Comparison of ENCODE assay signal across 8 cellular contexts in genomic region chr2:30146337-30147195, GRCh38. TPM values are rescaled to one million over a fixed set of nuclear protein-coding genes. Genes with fewer than 3 reads are reported as not detected.
DNase-seq lines count a peak whose midpoint lies in the region; ATAC-seq, FAIRE-seq and TF ChIP-seq lines count a peak whose summit lies in the region.

YPEL5 (plus strand) TSS chr2:30147007; CDS start chr2:30156652, 9,645 bp downstream.

- H3K4me3 ChIP-seq in NT2/D1 (ENCODE audit: insufficient read length, low read depth): peak within 1 kb of the TSS; percentile 66
- H3K4me3 ChIP-seq in H1 (ENCODE audit: extremely low read depth in 1 of 4, insufficient read depth in 2 of 4, low read depth in 3 of 4, low read length in 4 of 4): peak within 1 kb of the TSS; percentile 57 to 85 (median 74)

- peak within 1 kb of the TSS; percentile 68; the same call in 1 of the 2 replicates for H3K27ac ChIP-seq in H1 (ENCODE audit: low read depth, low read length)

- H2AFZ ChIP-seq in H1 (ENCODE audit: low read length): no peak within 1 kb of the TSS

- no peak for TF ChIP-seq RAD21 in H1 (IDR thresholded peaks at IDR 0.05 in 1 of 2, conservative IDR thresholded peaks at IDR 0.05 in 1 of 2; ENCODE audit: low read depth in 2 of 2, low read length in 2 of 2)

- no peaks in the 10 kb centered on the region for H3K27me3 Mint-ChIP-seq in activated CD8-positive, alpha-beta memory T cell treated with anti-CD3 and anti-CD28 coated beads, Interleukin-2, amount 10 ng/mL, durations not matched to agents 7 days and 5 days
- H3K27me3 Mint-ChIP-seq in memory B cell: no peaks in the 10 kb centered on the region

- H2AK5ac ChIP-seq in H1 (ENCODE audit: low read depth, low read length): no peak within 1 kb of the TSS

- H2BK120ac ChIP-seq in H1 (replicated peaks; ENCODE audit: low read depth, low read length): no peak within 1 kb of the TSS

- H4K20me1 ChIP-seq in H1 (replicated peaks in 1 of 2; ENCODE audit: control insufficient read depth in 1 of 2, insufficient read depth in 2 of 2, low read length in 2 of 2): no peaks in the 10 kb centered on the region

- H3K4me1 Mint-ChIP-seq in activated CD8-positive, alpha-beta memory T cell treated with anti-CD3 and anti-CD28 coated beads, Interleukin-2, amount 10 ng/mL, durations not matched to agents 7 days and 5 days: peaks cover 33% of the 10 kb centered on the region
- peaks cover 26% of the 10 kb centered on the region for H3K4me1 Mint-ChIP-seq in memory B cell

- WGBS in H1 (ENCODE audit: extremely low coverage in 1 of 2, insufficient coverage in 1 of 2, insufficient read length in 1 of 2, insufficient replicate concordance in 2 of 2, low coverage in 1 of 2, low lambda C conversion rate in 2 of 2, missing lambda C conversion rate in 1 of 2), 2 experiments: 3% methylated on average over 32 of the region's 63 CpGs; no CpG with 5 or more reads in 1 of the 2 experiments

- no peak within 1 kb of the TSS for H4K5ac ChIP-seq in H1 (ENCODE audit: insufficient read length, low read depth, low read length)

- H4K8ac ChIP-seq in H1 (ENCODE audit: extremely low read depth, insufficient read depth, low read length): peak within 1 kb of the TSS; percentile 88

- H3K9me3 Mint-ChIP-seq in activated CD8-positive, alpha-beta memory T cell treated with anti-CD3 and anti-CD28 coated beads, Interleukin-2, amount 10 ng/mL, durations not matched to agents 7 days and 5 days (ENCODE audit: low read depth): no peaks in the 10 kb centered on the region
- no peaks in the 10 kb centered on the region for H3K9me3 Mint-ChIP-seq in memory B cell

- CTCF ChIA-PET in activated CD8-positive, alpha-beta memory T cell treated with anti-CD3 and anti-CD28 coated beads, Interleukin-2, amount 10 ng/mL, durations not matched to agents 7 days and 5 days (lab: Charles Lee): interaction anchor here (0.5 to 8.8 kb wide), 9 partner anchors 9 to 566 kb away, joined by 3 to 127 read pairs (median 4); partner anchors contain the start of gene LBH
- CTCF ChIA-PET in H1 (lab: Charles Lee; ENCODE audit: partially characterized antibody): interaction anchor here (0.9 to 1.8 kb wide), 3 partner anchors 17 to 225 kb away, joined by 3 to 8 read pairs (median 3); partner anchors contain the start of gene ALK

- peak; percentile 63 to 82 for TF ChIP-seq POLR2A in H1 (IDR thresholded peaks at IDR 0.05; ENCODE audit: control extremely low read depth in 1 of 2, low read depth in 2 of 2, low read length in 2 of 2)

- H3K4me3 Mint-ChIP-seq in activated CD8-positive, alpha-beta memory T cell treated with anti-CD3 and anti-CD28 coated beads, Interleukin-2, amount 10 ng/mL, durations not matched to agents 7 days and 5 days: peak within 1 kb of the TSS; percentile 82
- H3K4me3 Mint-ChIP-seq in memory B cell: peak within 1 kb of the TSS; percentile 91

- H3K79me1 ChIP-seq in H1 (ENCODE audit: low read depth, low read length): no peaks in the 10 kb centered on the region

- H3K4ac ChIP-seq in H1 (replicated peaks; ENCODE audit: insufficient read length, low read depth, low read length): no peak within 1 kb of the TSS

- POLR2A ChIA-PET in H1 (lab: Charles Lee; ENCODE audit: partially characterized antibody): interaction anchor here (0.7 to 1.2 kb wide), 5 partner anchors 11 to 224 kb away, joined by 3 to 4 read pairs (median 3); no protein-coding TSS in a partner anchor

- peak within 1 kb of the TSS; percentile 73 for H3K56ac ChIP-seq in H1 (replicated peaks; ENCODE audit: insufficient read length, low read depth, low read length)

- peak in 1 of 2 experiments; percentile 29; a peak in 1 of 3 replicates for TF ChIP-seq EP300 in H1 (IDR thresholded peaks at IDR 0.05; ENCODE audit: borderline replicate concordance in 1 of 2, low read depth in 2 of 2, low read length in 2 of 2)

- H3K4me2 ChIP-seq in H1 (ENCODE audit: insufficient read depth in 1 of 2, low read depth in 2 of 2, low read length in 2 of 2): peak within 1 kb of the TSS; percentile 72 to 86

- FAIRE-seq in H1 (lab: Jason Lieb, UNC): peak; percentile 89

- no peak within 1 kb of the TSS for H2BK15ac ChIP-seq in H1 (ENCODE audit: low read length)

- H3K9me3 ChIP-seq in NT2/D1 (ENCODE audit: insufficient read depth, low read length): no peaks in the 10 kb centered on the region
- H3K9me3 ChIP-seq in H1 (ENCODE audit: insufficient read depth in 2 of 2, low read depth in 1 of 2, low read length in 1 of 2): no peaks in the 10 kb centered on the region

- ATAC-seq in GM21381 (IDR thresholded peaks at IDR 0.05; ENCODE audit: unreplicated experiment): peak; percentile 88
- ATAC-seq in activated CD8-positive, alpha-beta memory T cell treated with anti-CD3 and anti-CD28 coated beads, Interleukin-2, amount 10 ng/mL, durations not matched to agents 7 days and 5 days: peak; percentile 91
- peak; percentile 73 for ATAC-seq in memory B cell (ENCODE audit: low read depth)

- no peak within 1 kb of the TSS for H2BK20ac ChIP-seq in H1 (ENCODE audit: low read length)

- no peak within 1 kb of the TSS; the same call in 1 of the 2 replicates for H3K18ac ChIP-seq in H1 (ENCODE audit: extremely low read depth, low read length)

- H3K14ac ChIP-seq in H1 (ENCODE audit: insufficient read length): no peak within 1 kb of the TSS

- H3K79me2 ChIP-seq in H1 (ENCODE audit: control insufficient read depth in 1 of 2, insufficient read depth in 2 of 2, low read length in 2 of 2): 0 out of 4 replicates have a peak, but pooled peaks cover 0 to 3% of the 10 kb centered on the region in 2 experiments

- no peak for TF ChIP-seq CTCF in H1 (IDR thresholded peaks at IDR 0.05; ENCODE audit: control extremely low read depth in 1 of 3, insufficient read depth in 1 of 3, low read depth in 1 of 3, low read length in 3 of 3)

- peaks cover 7% of the 10 kb centered on the region; the same call in 1 of the 2 replicates for H3K23me2 ChIP-seq in H1 (ENCODE audit: low read depth, low read length)

- H2BK12ac ChIP-seq in H1 (ENCODE audit: low read depth, low read length): no peak within 1 kb of the TSS

- H3K36me3 ChIP-seq in NT2/D1 (ENCODE audit: insufficient read depth, insufficient read length, low read length) (peaks cover 4% of the 10 kb centered on the region), H1 (ENCODE audit: control insufficient read depth in 2 of 4, insufficient read depth in 4 of 4, low read length in 3 of 4) (no peaks in the 10 kb centered on the region)

- peak; percentile 99 for DNase-seq in COR-L47 (lab: John Stamatoyannopoulos, UW)
- DNase-seq in HUDEP-2 (lab: John Stamatoyannopoulos, UW; ENCODE audit: unreplicated experiment in 76 of 76): peak; percentile 71 to 99 (median 98)
- DNase-seq in NT2/D1 (ENCODE audit: low read depth, low spot score): peak; percentile 98
- peak; percentile 99 for DNase-seq in activated CD8-positive, alpha-beta memory T cell treated with anti-CD3 and anti-CD28 coated beads, Interleukin-2, amount 10 ng/mL, durations not matched to agents 7 days and 5 days
- DNase-seq in H1 (ENCODE audit: low read depth in 1 of 2, low spot score in 2 of 2): peak; percentile 99
- peak; percentile 97 to 100 for DNase-seq in memory B cell (ENCODE audit: low spot score in 2 of 2)
- peak; percentile 98 for DNase-seq in stimulated activated CD8-positive, alpha-beta memory T cell treated with anti-CD3 and anti-CD28 coated beads, Interleukin-12 subunit alpha, Interleukin-12 subunit beta, amount 100 ng/mL, for 24 hours (ENCODE audit: extremely low read depth)

- peaks cover 5% of the 10 kb centered on the region for H3K36me3 Mint-ChIP-seq in activated CD8-positive, alpha-beta memory T cell treated with anti-CD3 and anti-CD28 coated beads, Interleukin-2, amount 10 ng/mL, durations not matched to agents 7 days and 5 days
- H3K36me3 Mint-ChIP-seq in memory B cell: peaks cover 11% of the 10 kb centered on the region

- H2BK5ac ChIP-seq in H1 (ENCODE audit: low read depth, low read length): no peak within 1 kb of the TSS; the same call in 1 of the 2 replicates

- peak within 1 kb of the TSS; percentile 79 for H3K9ac ChIP-seq in NT2/D1 (ENCODE audit: insufficient read length, low read depth)
- H3K9ac ChIP-seq in H1 (replicated peaks in 1 of 4; ENCODE audit: extremely low read depth in 1 of 4, low read depth in 3 of 4, low read length in 3 of 4): peak within 1 kb of the TSS in 3 of 4 experiments; percentile 66 to 84 (median 75); a peak in 5 of 7 replicates

- peak within 1 kb of the TSS; percentile 97 for H3K27ac Mint-ChIP-seq in activated CD8-positive, alpha-beta memory T cell treated with anti-CD3 and anti-CD28 coated beads, Interleukin-2, amount 10 ng/mL, durations not matched to agents 7 days and 5 days
- H3K27ac Mint-ChIP-seq in memory B cell: peak within 1 kb of the TSS; percentile 100

- H3K23ac ChIP-seq in H1 (ENCODE audit: insufficient read length): no peak within 1 kb of the TSS

- no peak within 1 kb of the TSS for H4K91ac ChIP-seq in H1 (replicated peaks; ENCODE audit: insufficient read length, low read length)

- H3K4me1 ChIP-seq in NT2/D1 (ENCODE audit: insufficient read depth, insufficient read length) (no peaks in the 10 kb centered on the region), H1 (replicated peaks in 1 of 4; ENCODE audit: control insufficient read depth in 3 of 4, insufficient read depth in 4 of 4, low read length in 3 of 4) (peaks cover 4 to 22% (median 12%) of the 10 kb centered on the region in 4 experiments; a peak in 6 of 7 replicates)

- H3K27me3 ChIP-seq in NT2/D1 (ENCODE audit: insufficient read depth, insufficient read length) (peaks cover 9% of the 10 kb centered on the region), H1 (replicated peaks in 1 of 4; ENCODE audit: control insufficient read depth in 3 of 4, extremely low read depth in 1 of 4, insufficient read depth in 3 of 4, low read length in 3 of 4) (no peaks in the 10 kb centered on the region; a peak in 2 of 7 replicates)

TF ChIP-seq in H1, 55 proteins besides CTCF, POLR2A, EP300 and RAD21 (continues in another document):
- TF ChIP-seq POU5F1 (IDR thresholded peaks at IDR 0.05; ENCODE audit: low read depth, low read length): no peak
- no peak for TF ChIP-seq RFX5 (IDR thresholded peaks at IDR 0.05; ENCODE audit: borderline replicate concordance, low read depth, low read length)
- TF ChIP-seq KDM5A (IDR thresholded peaks at IDR 0.05; ENCODE audit: low read length): no peak
- no peak for TF ChIP-seq EZH2 (IDR thresholded peaks at IDR 0.05; ENCODE audit: low read depth, low read length, severe bottlenecking)

RNA-seq across cellular contexts. Expression of gene YPEL5, which starts in this region (rescaled TPM):
- 10 to 100 TPM; 24.2 to 26.5 TPM for total RNA-seq in activated CD8-positive, alpha-beta memory T cell treated with anti-CD3 and anti-CD28 coated beads, Interleukin-2, amount 10 ng/mL, durations not matched to agents 7 days and 5 days
- 28.0 and 28.6 TPM in 2 replicates for total RNA-seq in H1 (2021; fragmentation: NEBNext Ultra II Directional; extraction: Animal tissue kit (Norgen Biotek cat#: 25700))
- polyA plus RNA-seq in H1 (2011; rRNA removed): 17.2 and 18.5 TPM in 2 replicates
- 25.3 TPM for polyA plus RNA-seq in H1 (2011; cell fraction: cytosol; rRNA removed)
- 13.2 TPM for polyA plus RNA-seq in H1 (2011; cell fraction: nucleus; rRNA removed)
- 22.2 to 29.4 TPM (median 26.5 TPM) in 4 replicates for polyA plus RNA-seq in H1 (2012, experiment 1 of 2)
- 2.4 TPM for polyA plus RNA-seq in H1 (2012, experiment 2 of 2)
- polyA plus RNA-seq in H1 (2013, experiment 1 of 2): 15.7 TPM
- 15.6 TPM for polyA plus RNA-seq in H1 (2013, experiment 2 of 2)
- polyA minus RNA-seq in H1 (2011; rRNA and poly(A)+ RNA removed): 37.0 and 43.2 TPM in 2 replicates
- polyA minus RNA-seq in H1 (2011; cell fraction: cytosol; rRNA and poly(A)+ RNA removed): 10.8 TPM
- polyA minus RNA-seq in H1 (2011; cell fraction: nucleus; rRNA and poly(A)+ RNA removed): 14.4 TPM

Comparison
In these comparisons a context has a peak if more than half of its experiments do, and no peak if none do; other contexts are left out.
1. Peak in every context shown above with its lines: DNase-seq, ATAC-seq, H3K4me3 ChIP-seq and H3K27ac ChIP-seq.